In genomic region chr3:178623666-178624255, GRCh38 we compare ENCODE assay signal across 16 cellular contexts.
DNase-seq lines count a peak whose midpoint lies in the region; ATAC-seq and TF ChIP-seq lines count a peak whose summit lies in the region.
"Had no signal": no experiment of that assay in that cellular context is flagged by ENCODE, and none has a peak within 500 bp of the region (broad histone marks: within the 10 kb centered on the region; RNA-seq: fewer than 3 reads in every experiment).

No MANE protein-coding gene starts in this region.

- no peak overlapping the region for H3K27ac ChIP-seq in RWPE2 (ENCODE audit: poor library complexity, severe bottlenecking)
- H3K27ac ChIP-seq: brain microvascular endothelial cell, upper lobe of right lung had no signal

- TF ChIP-seq CTCF in RWPE2 (IDR thresholded peaks at IDR 0.05; ENCODE audit: poor library complexity, severe bottlenecking), result no peak

- ATAC-seq in RWPE2 (ENCODE audit: low read depth) (peak; percentile 53; the same call in 1 of the 3 replicates), HG02759 (IDR thresholded peaks at IDR 0.05; ENCODE audit: unreplicated experiment) (no peak), HG03045 (IDR thresholded peaks at IDR 0.05; ENCODE audit: unreplicated experiment) (no peak), HG02970 (IDR thresholded peaks at IDR 0.05; ENCODE audit: low FRiP score, unreplicated experiment) (no peak)
- ATAC-seq: activated T-helper 17 cell treated with anti-CD3 and anti-CD28 coated beads, Interleukin-2, amount 50 U/mL, for 72 hours; effector memory CD8-positive, alpha-beta T cell had no signal

- no peaks in the 10 kb centered on the region for H3K9me3 ChIP-seq in RWPE2 (ENCODE audit: severe bottlenecking)
- H3K9me3 ChIP-seq: upper lobe of right lung had no signal

- H3K36me3 ChIP-seq in RWPE2 (ENCODE audit: low read depth), result no peaks in the 10 kb centered on the region
- H3K36me3 ChIP-seq: brain microvascular endothelial cell, upper lobe of right lung had no signal

- no peaks in the 10 kb centered on the region for H3K27me3 ChIP-seq in RWPE2 (ENCODE audit: insufficient read depth, poor library complexity, severe bottlenecking)
- H3K27me3 ChIP-seq: brain microvascular endothelial cell, upper lobe of right lung had no signal

- DNase-seq in COR-L47 (lab: John Stamatoyannopoulos, UW) (peak; percentile 42), NCI-H2029 treated with DMSO at 0.1 percent for 48 hours (lab: John Stamatoyannopoulos, UW) (peak; percentile 17), RWPE2 (ENCODE audit: low spot score) (no peak), iPS-NIHi11 (ENCODE audit: low spot score) (peak; percentile 17), mucosa of gallbladder (ENCODE audit: low spot score) (no peak)
- DNase-seq: activated CD4-positive, alpha-beta T cell treated with anti-CD3 and anti-CD28 coated beads, Interleukin-2, amount 50 U/mL, for 4 hours; brain microvascular endothelial cell; DND-41; effector memory CD8-positive, alpha-beta T cell; naive B cell; SIG-M5; upper lobe of right lung had no signal

- no peak overlapping the region for H3K4me3 ChIP-seq in RWPE2 (ENCODE audit: severe bottlenecking)
- H3K4me3 ChIP-seq: upper lobe of right lung had no signal

- H3K4me1 ChIP-seq in RWPE2 (ENCODE audit: insufficient read depth, poor library complexity, severe bottlenecking), result no peaks in the 10 kb centered on the region
- H3K4me1 ChIP-seq: upper lobe of right lung had no signal

Comparison
In these comparisons a context has a peak if more than half of its experiments do, and no peak if none do; other contexts are left out.
1. DNase-seq: peak in COR-L47 (single experiment), NCI-H2029 treated with DMSO at 0.1 percent for 48 hours (single experiment) and iPS-NIHi11 (single experiment); none in RWPE2 (single experiment) and mucosa of gallbladder (single experiment).